ENCODE assay signal across 20 cellular contexts in the genomic region with DNA sequence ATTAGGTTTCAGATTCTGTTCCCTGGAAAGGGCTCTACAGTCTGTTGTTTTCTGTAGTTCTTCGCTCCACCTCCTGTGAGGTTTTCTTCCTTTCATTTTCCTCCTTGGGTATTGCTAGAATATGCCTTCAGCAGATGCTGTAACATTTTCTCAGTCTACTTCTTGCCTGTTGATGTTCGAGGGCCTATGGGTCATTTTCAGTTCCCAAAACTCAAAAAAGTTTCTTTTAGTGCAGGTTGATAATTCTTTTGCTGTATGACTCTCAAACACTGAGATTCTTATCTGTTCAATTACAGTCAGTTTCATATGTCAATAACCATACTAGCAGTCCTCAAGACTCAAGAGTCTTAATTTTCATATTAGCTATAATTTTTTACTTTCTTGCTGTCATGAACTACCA.
DNase-seq lines count a peak whose midpoint lies in the region; ATAC-seq lines count a peak whose summit lies in the region.
"Had no signal": no experiment of that assay in that cellular context is flagged by ENCODE, and none has a peak within 500 bp of the region (broad histone marks: within the 10 kb centered on the region; RNA-seq: fewer than 3 reads in every experiment).

No MANE protein-coding gene starts in this region.

- no peaks in the 10 kb centered on the region for H3K36me3 Mint-ChIP-seq in activated T-helper 17 cell treated with anti-CD3 and anti-CD28 coated beads, Interleukin-2, amount 50 U/mL, for 72 hours (ENCODE audit: low read depth)
- H3K36me3 Mint-ChIP-seq: activated naive CD8-positive, alpha-beta T cell; T-cell had no signal

- H3K27ac Mint-ChIP-seq in activated T-helper 17 cell treated with anti-CD3 and anti-CD28 coated beads, Interleukin-2, amount 50 U/mL, for 72 hours, result no peak overlapping the region
- H3K27ac Mint-ChIP-seq: activated naive CD8-positive, alpha-beta T cell; CD4-positive, alpha-beta T cell; memory B cell; naive thymus-derived CD8-positive, alpha-beta T cell; T-cell had no signal

- no peaks in the 10 kb centered on the region for H3K4me1 Mint-ChIP-seq in activated T-helper 17 cell treated with anti-CD3 and anti-CD28 coated beads, Interleukin-2, amount 50 U/mL, for 72 hours
- H3K4me1 Mint-ChIP-seq: memory B cell; naive thymus-derived CD8-positive, alpha-beta T cell; T-cell had no signal

- no peak overlapping the region for H3K4me3 Mint-ChIP-seq in activated T-helper 17 cell treated with anti-CD3 and anti-CD28 coated beads, Interleukin-2, amount 50 U/mL, for 72 hours
- H3K4me3 Mint-ChIP-seq: activated naive CD8-positive, alpha-beta T cell; CD4-positive, alpha-beta T cell; memory B cell; naive thymus-derived CD8-positive, alpha-beta T cell; T-cell had no signal

- ATAC-seq in GM18498 (IDR thresholded peaks at IDR 0.05; ENCODE audit: unreplicated experiment) (peak; percentile 86), GM19324 (IDR thresholded peaks at IDR 0.05; ENCODE audit: low FRiP score, unreplicated experiment) (peak; percentile 75), HG02571 (IDR thresholded peaks at IDR 0.05; ENCODE audit: unreplicated experiment) (peak; percentile 45), HG03432 (IDR thresholded peaks at IDR 0.05; ENCODE audit: unreplicated experiment) (peak; percentile 87), GM19455 (IDR thresholded peaks at IDR 0.05; ENCODE audit: unreplicated experiment) (no peak), HG03045 (IDR thresholded peaks at IDR 0.05; ENCODE audit: unreplicated experiment) (no peak)
- no peak for ATAC-seq in activated T-helper 17 cell treated with anti-CD3 and anti-CD28 coated beads, Interleukin-2, amount 50 U/mL, for 72 hours (replicated peaks)
- ATAC-seq: body of pancreas; naive thymus-derived CD8-positive, alpha-beta T cell; T-cell had no signal

- H3K27me3 Mint-ChIP-seq in activated T-helper 17 cell treated with anti-CD3 and anti-CD28 coated beads, Interleukin-2, amount 50 U/mL, for 72 hours, result no peaks in the 10 kb centered on the region
- H3K27me3 Mint-ChIP-seq: memory B cell had no signal

- no peak for DNase-seq in NCI-H1048 (lab: John Stamatoyannopoulos, UW)
- DNase-seq: activated CD4-positive, alpha-beta T cell treated with anti-CD3 and anti-CD28 coated beads, Interleukin-2, amount 50 U/mL, for 4 hours; activated T-cell treated with anti-CD3 and anti-CD28 coated beads, Interleukin-2, amount 50 U/mL, for 1 hour; body of pancreas; CD4-positive, alpha-beta T cell; hypothalamus; naive thymus-derived CD8-positive, alpha-beta T cell; NCI-H1930; NCI-H446; stimulated activated CD4-positive, alpha-beta T cell treated with anti-CD3 and anti-CD28 coated beads, Interleukin-4, amount 100 ng/mL, for 1 hour; T-cell had no signal

- H3K9me3 Mint-ChIP-seq in activated T-helper 17 cell treated with anti-CD3 and anti-CD28 coated beads, Interleukin-2, amount 50 U/mL, for 72 hours, result peaks cover 10% of the 10 kb centered on the region
- H3K9me3 Mint-ChIP-seq: memory B cell had no signal

Comparison
In these comparisons a context has a peak if more than half of its experiments do, and no peak if none do; other contexts are left out.
1. ATAC-seq: peak in GM18498 (single experiment), GM19324 (single experiment), HG02571 (single experiment) and HG03432 (single experiment); none in activated T-helper 17 cell treated with anti-CD3 and anti-CD28 coated beads, Interleukin-2, amount 50 U/mL, for 72 hours (single experiment), GM19455 (single experiment) and HG03045 (single experiment).